In the genomic region with DNA sequence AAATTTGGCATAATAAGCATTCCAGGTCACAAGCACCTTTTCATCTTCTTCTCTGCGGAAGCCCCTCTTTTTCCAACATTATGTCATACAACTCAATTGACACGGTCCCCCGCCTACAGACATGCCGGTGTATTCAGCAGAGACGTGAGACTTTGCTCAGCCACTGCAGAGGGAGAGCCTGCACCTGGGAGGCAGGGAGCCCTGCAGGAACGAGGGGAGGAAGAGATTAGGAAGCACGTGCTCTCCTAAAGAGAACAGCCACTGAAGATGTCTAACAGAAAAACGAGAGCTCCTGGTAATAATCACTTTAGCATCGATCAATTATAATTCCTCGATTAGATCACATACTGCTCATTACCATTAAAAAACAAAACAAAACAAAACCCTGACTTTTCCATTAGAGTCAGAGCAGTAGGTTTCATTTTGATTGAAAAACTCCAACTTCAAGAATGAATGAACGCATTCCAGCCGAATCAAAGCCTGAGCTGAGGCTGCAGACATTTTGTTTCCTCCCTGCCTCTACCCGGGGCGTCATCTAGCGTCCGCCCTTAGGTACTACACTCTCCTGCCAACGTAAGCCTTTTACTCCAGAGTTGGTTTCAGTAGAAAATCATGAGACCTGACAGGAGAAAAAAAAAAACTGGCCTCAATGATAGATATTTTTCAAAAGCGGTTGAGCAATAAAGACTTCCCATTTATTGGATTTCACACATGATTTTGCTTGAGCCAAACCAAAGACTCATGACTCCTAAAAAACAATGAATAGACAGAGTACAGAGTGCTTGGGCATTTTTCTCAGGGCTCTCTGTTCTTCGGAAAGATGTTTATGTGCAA, we compare ENCODE assay signal across 2 cellular contexts.
TF ChIP-seq lines count a peak whose summit lies in the region.

No MANE protein-coding gene starts in this region.

TF ChIP-seq in A549, 52 proteins besides CTCF, POLR2A, EP300 and RAD21 (continued from another document):
- TF ChIP-seq, protein P1, sequence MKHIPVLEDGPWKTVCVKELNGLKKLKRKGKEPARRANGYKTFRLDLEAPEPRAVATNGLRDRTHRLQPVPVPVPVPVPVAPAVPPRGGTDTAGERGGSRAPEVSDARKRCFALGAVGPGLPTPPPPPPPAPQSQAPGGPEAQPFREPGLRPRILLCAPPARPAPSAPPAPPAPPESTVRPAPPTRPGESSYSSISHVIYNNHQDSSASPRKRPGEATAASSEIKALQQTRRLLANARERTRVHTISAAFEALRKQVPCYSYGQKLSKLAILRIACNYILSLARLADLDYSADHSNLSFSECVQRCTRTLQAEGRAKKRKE (CRISPR knock-in tag; IDR thresholded peaks at IDR 0.05; ENCODE audit: low read depth) = no peak
TF ChIP-seq in A549: peak in this region for 1.

TF ChIP-seq in IMR-90, 13 proteins besides CTCF, POLR2A, EP300 and RAD21:
- TF ChIP-seq, protein P2, sequence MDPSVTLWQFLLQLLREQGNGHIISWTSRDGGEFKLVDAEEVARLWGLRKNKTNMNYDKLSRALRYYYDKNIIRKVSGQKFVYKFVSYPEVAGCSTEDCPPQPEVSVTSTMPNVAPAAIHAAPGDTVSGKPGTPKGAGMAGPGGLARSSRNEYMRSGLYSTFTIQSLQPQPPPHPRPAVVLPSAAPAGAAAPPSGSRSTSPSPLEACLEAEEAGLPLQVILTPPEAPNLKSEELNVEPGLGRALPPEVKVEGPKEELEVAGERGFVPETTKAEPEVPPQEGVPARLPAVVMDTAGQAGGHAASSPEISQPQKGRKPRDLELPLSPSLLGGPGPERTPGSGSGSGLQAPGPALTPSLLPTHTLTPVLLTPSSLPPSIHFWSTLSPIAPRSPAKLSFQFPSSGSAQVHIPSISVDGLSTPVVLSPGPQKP (IDR thresholded peaks at IDR 0.05; ENCODE audit: borderline replicate concordance, low read depth, low read length) = no peak
- TF ChIP-seq USF2 (IDR thresholded peaks at IDR 0.05; ENCODE audit: low read depth, low read length) (no peak), MAZ (IDR thresholded peaks at IDR 0.05; ENCODE audit: borderline replicate concordance, low read depth, low read length) (no peak), SMC3 (IDR thresholded peaks at IDR 0.05; ENCODE audit: low read depth, low read length) (peak; percentile 99), MAFK (IDR thresholded peaks at IDR 0.05; ENCODE audit: low read depth, low read length) (peak; percentile 49), MXI1 (IDR thresholded peaks at IDR 0.05; ENCODE audit: borderline replicate concordance, low read depth, low read length) (no peak), RFX5 (IDR thresholded peaks at IDR 0.05; ENCODE audit: low read depth, low read length) (no peak), CEBPB (IDR thresholded peaks at IDR 0.05; ENCODE audit: low read depth, low read length) (no peak; the same call in 1 of the 2 replicates), BHLHE40 (IDR thresholded peaks at IDR 0.05; ENCODE audit: low read depth, low read length) (no peak), RCOR1 (IDR thresholded peaks at IDR 0.05; ENCODE audit: insufficient replicate concordance, low read length) (no peak)
TF ChIP-seq in IMR-90: peak in this region for 2.
